Comparison of ENCODE assay signal across 1 cellular context in genomic region chr22:41989246-41989645, GRCh38.
TF ChIP-seq lines count a peak whose summit lies in the region.

No MANE protein-coding gene starts in this region.

TF ChIP-seq in HepG2, 621 proteins besides CTCF, POLR2A, EP300 and RAD21:
- no peak for TF ChIP-seq ZNF569 (CRISPR knock-in tag; IDR thresholded peaks at IDR 0.05; ENCODE audit: borderline replicate concordance)
- no peak for TF ChIP-seq MED13 (CRISPR knock-in tag; IDR thresholded peaks at IDR 0.05)
- TF ChIP-seq ARID4A (CRISPR knock-in tag; IDR thresholded peaks at IDR 0.05; ENCODE audit: borderline replicate concordance): no peak
- no peak for TF ChIP-seq E2F5 (CRISPR knock-in tag; conservative IDR thresholded peaks at IDR 0.05)
- no peak for TF ChIP-seq SRSF1 (optimal IDR thresholded peaks at IDR 0.05; ENCODE audit: low read depth, low read length)
- no peak for TF ChIP-seq TBL1XR1 (IDR thresholded peaks at IDR 0.05; ENCODE audit: borderline replicate concordance, low read length, partially characterized antibody)
- TF ChIP-seq ZNF619 (CRISPR knock-in tag; IDR thresholded peaks at IDR 0.05): no peak
- no peak for TF ChIP-seq ZNF644 (CRISPR knock-in tag; IDR thresholded peaks at IDR 0.05; ENCODE audit: low read depth)
- TF ChIP-seq AHDC1 (CRISPR knock-in tag; IDR thresholded peaks at IDR 0.05; ENCODE audit: borderline replicate concordance): no peak
- no peak for TF ChIP-seq ZIK1 (CRISPR knock-in tag; IDR thresholded peaks at IDR 0.05; ENCODE audit: borderline replicate concordance, low read depth)
- no peak for TF ChIP-seq ZNF790 (CRISPR knock-in tag; IDR thresholded peaks at IDR 0.05; ENCODE audit: borderline replicate concordance)
- no peak for TF ChIP-seq ZBTB37 (CRISPR knock-in tag; IDR thresholded peaks at IDR 0.05)
